ENCODE assay signal across 8 cellular contexts in genomic region chr17:42017866-42018200, GRCh38. TPM values are rescaled to one million over a fixed set of nuclear protein-coding genes. Genes with fewer than 3 reads are reported as not detected.
A peak's percentile ranks its signal among the peaks of the same experiment; 100 is the strongest.
DNase-seq lines count a peak whose midpoint lies in the region; TF ChIP-seq lines count a peak whose summit lies in the region.

No MANE protein-coding gene starts in this region.

- peak overlapping the region; percentile 97 for H3K9ac ChIP-seq in NT2/D1 (ENCODE audit: insufficient read length, low read depth)
- H3K9ac ChIP-seq in neural progenitor cell = peak overlapping the region; percentile 1

- H3K36me3 Mint-ChIP-seq in neural progenitor cell = peaks cover 14% of the 10 kb centered on the region

- peak overlapping the region; percentile 97 for H3K4me3 Mint-ChIP-seq in neural progenitor cell

- H3K36me3 ChIP-seq in NT2/D1 (ENCODE audit: insufficient read depth, insufficient read length, low read length) (peaks cover 33% of the 10 kb centered on the region), neural progenitor cell (no peaks in the 10 kb centered on the region)
- H3K36me3 ChIP-seq in effector memory CD4-positive, alpha-beta T cell (ENCODE audit: control insufficient read depth, insufficient read depth, low read length) = peaks cover 8% of the 10 kb centered on the region

- H4K20me1 ChIP-seq in neural progenitor cell (ENCODE audit: low read depth) = peaks cover 16% of the 10 kb centered on the region

- H3K9me3 ChIP-seq in NT2/D1 (ENCODE audit: insufficient read depth, low read length) = no peaks in the 10 kb centered on the region
- H3K9me3 ChIP-seq in effector memory CD4-positive, alpha-beta T cell (ENCODE audit: control insufficient read depth, low read length) = no peaks in the 10 kb centered on the region
- no peaks in the 10 kb centered on the region for H3K9me3 ChIP-seq in neural progenitor cell (ENCODE audit: low read depth)

- DNase-seq in NCI-H2227 treated with DMSO at 0.1 percent for 48 hours (lab: John Stamatoyannopoulos, UW) (peak; percentile 68), NCI-H2227 (lab: John Stamatoyannopoulos, UW; ENCODE audit: unreplicated experiment) (no peak), NT2/D1 (ENCODE audit: low read depth, low spot score) (no peak), neural progenitor cell (ENCODE audit: low spot score) (peak; percentile 74), NCI-H446 treated with DMSO at 0.1 percent for 48 hours (lab: John Stamatoyannopoulos, UW) (no peak), ecto neural progenitor cell (ENCODE audit: low spot score) (no peak)
- peak in 1 of 3 donors; percentile 2 for DNase-seq in effector memory CD4-positive, alpha-beta T cell
- no peak for DNase-seq in activated effector memory CD4-positive, alpha-beta T cell treated with Interleukin-2 at 50 U/mL for 16 hours

- no peaks in the 10 kb centered on the region for H3K9me3 Mint-ChIP-seq in neural progenitor cell

- H2AFZ ChIP-seq in neural progenitor cell (replicated peaks) = peak overlapping the region; percentile 82

- TF ChIP-seq CTCF in neural progenitor cell (IDR thresholded peaks at IDR 0.05) = no peak

- peaks cover 62% of the 10 kb centered on the region for H3F3A ChIP-seq in neural progenitor cell (ENCODE audit: low read depth)

- H3K4me1 ChIP-seq in NT2/D1 (ENCODE audit: insufficient read depth, insufficient read length) (no peaks in the 10 kb centered on the region), neural progenitor cell (peaks cover 14% of the 10 kb centered on the region)
- peaks cover 24% of the 10 kb centered on the region for H3K4me1 ChIP-seq in effector memory CD4-positive, alpha-beta T cell (ENCODE audit: control insufficient read depth, insufficient read depth, low read length, poor library complexity, severe bottlenecking)

- peak overlapping the region; percentile 91 for H3K27ac ChIP-seq in effector memory CD4-positive, alpha-beta T cell (ENCODE audit: insufficient read depth, low read length, poor library complexity, severe bottlenecking)
- H3K27ac ChIP-seq in neural progenitor cell = peak overlapping the region; percentile 40

- peak overlapping the region; percentile 87 for H3K4me2 ChIP-seq in neural progenitor cell

- H3K27ac Mint-ChIP-seq in neural progenitor cell = peak overlapping the region; percentile 94

- H3K27me3 ChIP-seq in NT2/D1 (ENCODE audit: insufficient read depth, insufficient read length) = no peaks in the 10 kb centered on the region
- H3K27me3 ChIP-seq in effector memory CD4-positive, alpha-beta T cell (replicated peaks; ENCODE audit: control insufficient read depth, insufficient read depth, low read length, poor library complexity, severe bottlenecking) = no peaks in the 10 kb centered on the region
- no peaks in the 10 kb centered on the region for H3K27me3 ChIP-seq in neural progenitor cell

- H3K79me2 ChIP-seq in neural progenitor cell (ENCODE audit: low read depth) = peaks cover 62% of the 10 kb centered on the region

- H3K27me3 Mint-ChIP-seq in neural progenitor cell (ENCODE audit: insufficient read depth, low read depth) = peaks cover 5% of the 10 kb centered on the region

- H3K4me3 ChIP-seq in NT2/D1 (ENCODE audit: insufficient read length, low read depth) (peak overlapping the region; percentile 94), neural progenitor cell (peak overlapping the region; percentile 93)
- peak overlapping the region; percentile 97 for H3K4me3 ChIP-seq in effector memory CD4-positive, alpha-beta T cell (ENCODE audit: insufficient read depth, low read depth, low read length, poor library complexity, severe bottlenecking)

- H3K4me1 Mint-ChIP-seq in neural progenitor cell = peaks cover 50% of the 10 kb centered on the region

RNA-seq across cellular contexts. Expression of gene DNAJC7, which starts 0.6 kb away (rescaled TPM):
- 80.7 and 92.5 TPM in 2 replicates for total RNA-seq in neural progenitor cell (ENCODE audit: low replicate concordance)

RNA-seq across cellular contexts. Expression of gene NKIRAS2, which starts 2.1 kb away (rescaled TPM):
- total RNA-seq in neural progenitor cell (ENCODE audit: low replicate concordance) = 23.7 and 50.1 TPM in 2 replicates

RNA-seq across cellular contexts. Expression of gene C17orf113, which starts 32.6 kb away (rescaled TPM):
- 2.2 and 5.5 TPM in 2 replicates for total RNA-seq in neural progenitor cell (ENCODE audit: low replicate concordance)

RNA-seq across cellular contexts. Expression of gene CNP, which starts 51.2 kb away (rescaled TPM):
- total RNA-seq in neural progenitor cell (ENCODE audit: low replicate concordance) = 38.6 and 70.3 TPM in 2 replicates

Comparison
In these comparisons a context has a peak if more than half of its experiments do, and no peak if none do; other contexts are left out.
1. DNase-seq: peak in NCI-H2227 treated with DMSO at 0.1 percent for 48 hours (single experiment) and neural progenitor cell (single experiment); none in NCI-H2227 (single experiment), NT2/D1 (single experiment), NCI-H446 treated with DMSO at 0.1 percent for 48 hours (single experiment), activated effector memory CD4-positive, alpha-beta T cell treated with Interleukin-2 at 50 U/mL for 16 hours (single experiment) and ecto neural progenitor cell (single experiment).
2. Peak in every context shown above with its lines, with median percentiles within 50 percentile points of each other: H3K4me3 ChIP-seq.